ENCODE assay signal across 23 cellular contexts in genomic region chr5:68766952-68767464, GRCh38.
DNase-seq lines count a peak whose midpoint lies in the region; ATAC-seq, FAIRE-seq and TF ChIP-seq lines count a peak whose summit lies in the region.
"Had no signal": no experiment of that assay in that cellular context is flagged by ENCODE, and none has a peak within 500 bp of the region (broad histone marks: within the 10 kb centered on the region; RNA-seq: fewer than 3 reads in every experiment).

No MANE protein-coding gene starts in this region.

- DNase-seq in NCI-H82 (lab: John Stamatoyannopoulos, UW) (peak; percentile 3), NCI-H82 treated with DMSO at 0.1 percent for 48 hours (lab: John Stamatoyannopoulos, UW; ENCODE audit: unreplicated experiment) (no peak), right lobe of liver (no peak), HepG2 (ENCODE audit: low spot score) (no peak), NCI-H187 (lab: John Stamatoyannopoulos, UW) (no peak), NOMO-1 (lab: John Stamatoyannopoulos, UW; ENCODE audit: unreplicated experiment in 2 of 2) (no peak)
- DNase-seq: AML-193; Caco-2; Calu3; CD4-positive, alpha-beta T cell; CD8-positive, alpha-beta T cell; DMS79 treated with DMSO at 0.1 percent for 48 hours; GF-D8 had no signal

- no peak overlapping the region for H3K4me3 Mint-ChIP-seq in nephron
- H3K4me3 Mint-ChIP-seq: B cell; CD4-positive, alpha-beta T cell; CD8-positive, alpha-beta T cell had no signal

- no peaks in the 10 kb centered on the region for H4K20me1 ChIP-seq in HepG2 (ENCODE audit: insufficient read depth, low read length)
- H4K20me1 ChIP-seq: BLaER1 treated with 17β-estradiol and CSF1 and Interleukin-3, amounts not matched to agents 10 nM and 100 nM had no signal

- no peak overlapping the region for H3K4me3 ChIP-seq in right lobe of liver
- no peak overlapping the region for H3K4me3 ChIP-seq in HepG2 (replicated peaks in 1 of 3; ENCODE audit: insufficient read depth in 1 of 3, low read depth in 2 of 3, low read length in 3 of 3)
- H3K4me3 ChIP-seq: A549; BLaER1 treated with 17β-estradiol and CSF1 and Interleukin-3, amounts not matched to agents 10 nM and 100 nM had no signal

- H3K27me3 Mint-ChIP-seq in nephron (ENCODE audit: low read depth): no peaks in the 10 kb centered on the region
- H3K27me3 Mint-ChIP-seq: CD4-positive, alpha-beta T cell had no signal

- intact Hi-C loops in right lobe of liver (cut with DNase I) (no loop called here), HepG2 (cut with micrococcal nuclease; ENCODE audit: unreplicated experiment) (no loop called here)

- no peak for TF ChIP-seq RAD21 in HepG2 (CRISPR knock-in tag; IDR thresholded peaks at IDR 0.05)

- H3K4me2 ChIP-seq in HepG2 (ENCODE audit: low read depth, low read length): no peak overlapping the region
- H3K4me2 ChIP-seq: A549; BLaER1 treated with 17β-estradiol and CSF1 and Interleukin-3, amounts not matched to agents 10 nM and 100 nM had no signal

- FAIRE-seq in HepG2 (lab: Jason Lieb, UNC): no peak
- FAIRE-seq: A549, D721Med, G401.6, GM12891, GM19239 had no signal

- TF ChIP-seq EP300 in HepG2 (IDR thresholded peaks at IDR 0.05; ENCODE audit: low read depth in 2 of 2, low read length in 2 of 2) (no peak), HepG2 (CRISPR knock-in tag; IDR thresholded peaks at IDR 0.05; ENCODE audit: borderline replicate concordance) (no peak)

- H3K27ac ChIP-seq in right lobe of liver (no peak overlapping the region), HepG2 (ENCODE audit: extremely low read length, insufficient read depth, low read length) (no peak overlapping the region)
- H3K27ac ChIP-seq: 22Rv1; A549; BLaER1 treated with 17β-estradiol and CSF1 and Interleukin-3, amounts not matched to agents 10 nM and 100 nM; C4-2B had no signal

- TF ChIP-seq POLR2A in right lobe of liver (IDR thresholded peaks at IDR 0.05) (no peak), HepG2 (IDR thresholded peaks at IDR 0.05; ENCODE audit: insufficient read depth in 1 of 2, low read depth in 2 of 2, low read length in 2 of 2) (no peak)

- no peaks in the 10 kb centered on the region for H3K36me3 Mint-ChIP-seq in nephron (ENCODE audit: low read depth)
- H3K36me3 Mint-ChIP-seq: CD8-positive, alpha-beta T cell had no signal

- H3K27me3 ChIP-seq in right lobe of liver (no peaks in the 10 kb centered on the region), HepG2 (ENCODE audit: control insufficient read depth in 1 of 2, insufficient read depth in 2 of 2, low read length in 2 of 2) (no peaks in the 10 kb centered on the region; a peak in 2 of 5 replicates)
- H3K27me3 ChIP-seq: BLaER1 treated with 17β-estradiol and CSF1 and Interleukin-3, amounts not matched to agents 10 nM and 100 nM had no signal

- no TSS peak for BruUV-seq in HepG2 (replicated peaks; lab: Mats Ljungman, UMichigan)

- H3K79me2 ChIP-seq in HepG2 (ENCODE audit: insufficient read depth, low read length): no peaks in the 10 kb centered on the region

- CTCF ChIA-PET in HepG2 (lab: Yijun Ruan, JAX; ENCODE audit: low intra/inter-chr PET ratio, low total read pairs): no interaction called here

- H3K4me1 Mint-ChIP-seq in nephron: peaks cover 46% of the 10 kb centered on the region
- H3K4me1 Mint-ChIP-seq: B cell had no signal

- H3K4me1 ChIP-seq in right lobe of liver (peaks cover 0 to 6% (median 0%) of the 10 kb centered on the region in 4 donors), HepG2 (ENCODE audit: insufficient read depth, low read length) (no peaks in the 10 kb centered on the region)
- H3K4me1 ChIP-seq: A549; BLaER1 treated with 17β-estradiol and CSF1 and Interleukin-3, amounts not matched to agents 10 nM and 100 nM; Caco-2 had no signal

- H3K9me3 Mint-ChIP-seq in nephron: peaks cover 8% of the 10 kb centered on the region
- H3K9me3 Mint-ChIP-seq: CD4-positive, alpha-beta T cell; CD8-positive, alpha-beta T cell had no signal

- POLR2A ChIA-PET in HepG2 (lab: Yijun Ruan, JAX): no interaction called here

- no peak for TF ChIP-seq CTCF in right lobe of liver (IDR thresholded peaks at IDR 0.05)
- no peak for TF ChIP-seq CTCF in HepG2 (CRISPR knock-in tag; IDR thresholded peaks at IDR 0.05)
- TF ChIP-seq CTCF in nephron (IDR thresholded peaks at IDR 0.05; ENCODE audit: unreplicated experiment in 3 of 3): no peak

- ATAC-seq in right lobe of liver (peak; percentile 24 to 58 (median 46)), HepG2 (no peak)
- ATAC-seq: A549; CD8-positive, alpha-beta T cell had no signal

- in situ Hi-C loops in HepG2 (cut with HindIII; ENCODE audit: extremely low pct_ligation_motif_present, low pct_unique_long_range_greater_than_20kb): no loop called here

- no peak overlapping the region for H2AFZ ChIP-seq in HepG2 (ENCODE audit: low read length)

- no peak overlapping the region for H3K9ac ChIP-seq in HepG2 (ENCODE audit: insufficient read depth, low read depth, low read length)
- H3K9ac ChIP-seq: BLaER1 treated with 17β-estradiol and CSF1 and Interleukin-3, amounts not matched to agents 10 nM and 100 nM had no signal

- H3K9me3 ChIP-seq in right lobe of liver: no peaks in the 10 kb centered on the region
- H3K9me3 ChIP-seq in HepG2 (ENCODE audit: low read length): no peaks in the 10 kb centered on the region
- H3K9me3 ChIP-seq: A549, Caco-2 had no signal

- 36% methylated on average over 4 of the region's 4 CpGs for WGBS in right lobe of liver (ENCODE audit: insufficient coverage, low coverage, low lambda C conversion rate, missing lambda C conversion rate)
- 0% methylated on average over 4 of the region's 4 CpGs for WGBS in HepG2 (ENCODE audit: low lambda C conversion rate)

- peak overlapping the region in 2 of 3 experiments; percentile 8 to 57 for H3K27ac Mint-ChIP-seq in nephron
- H3K27ac Mint-ChIP-seq: B cell; CD4-positive, alpha-beta T cell; CD8-positive, alpha-beta T cell had no signal

- H3K36me3 ChIP-seq in right lobe of liver (no peaks in the 10 kb centered on the region), HepG2 (replicated peaks in 1 of 2; ENCODE audit: control insufficient read depth in 1 of 2, insufficient read depth in 2 of 2, low read length in 2 of 2) (no peaks in the 10 kb centered on the region)
- H3K36me3 ChIP-seq: BLaER1 treated with 17β-estradiol and CSF1 and Interleukin-3, amounts not matched to agents 10 nM and 100 nM had no signal

TF ChIP-seq in HepG2, 621 proteins besides CTCF, POLR2A, EP300 and RAD21 (continues in another document):
- TF ChIP-seq ZNF501 (CRISPR knock-in tag; IDR thresholded peaks at IDR 0.05) (no peak), ZNF513 (CRISPR knock-in tag; conservative IDR thresholded peaks at IDR 0.05) (no peak), PAF1 (CRISPR knock-in tag; IDR thresholded peaks at IDR 0.05) (no peak), ZNF782 (CRISPR knock-in tag; IDR thresholded peaks at IDR 0.05; ENCODE audit: borderline replicate concordance) (no peak), ZNF569 (CRISPR knock-in tag; IDR thresholded peaks at IDR 0.05; ENCODE audit: borderline replicate concordance) (no peak), FOXA1 (IDR thresholded peaks at IDR 0.05) (no peak), FOXA1 (CRISPR knock-in tag; IDR thresholded peaks at IDR 0.05) (no peak), ZNF326 (CRISPR knock-in tag; IDR thresholded peaks at IDR 0.05; ENCODE audit: borderline replicate concordance) (no peak), KLF9 (CRISPR knock-in tag; IDR thresholded peaks at IDR 0.05; ENCODE audit: low read depth) (no peak), HOXA9 (CRISPR knock-in tag; IDR thresholded peaks at IDR 0.05; ENCODE audit: borderline replicate concordance) (no peak), ZNF138 (CRISPR knock-in tag; IDR thresholded peaks at IDR 0.05; ENCODE audit: low read depth) (no peak), ATRX (CRISPR knock-in tag; IDR thresholded peaks at IDR 0.05; ENCODE audit: borderline replicate concordance) (no peak), ZBTB43 (CRISPR knock-in tag; conservative IDR thresholded peaks at IDR 0.05) (no peak), KDM5A (IDR thresholded peaks at IDR 0.05; ENCODE audit: borderline replicate concordance, low read length) (no peak), FOXC1 (CRISPR knock-in tag; IDR thresholded peaks at IDR 0.05; ENCODE audit: borderline replicate concordance) (no peak), ZNF33A (CRISPR knock-in tag; IDR thresholded peaks at IDR 0.05; ENCODE audit: borderline replicate concordance) (no peak), SRSF9 (IDR thresholded peaks at IDR 0.05; ENCODE audit: borderline replicate concordance, insufficient read depth, low read depth, low read length, poor library complexity, severe bottlenecking) (no peak), ZNF441 (CRISPR knock-in tag; IDR thresholded peaks at IDR 0.05; ENCODE audit: borderline replicate concordance) (no peak)
